ENCODE assay signal across 25 cellular contexts in the genomic region with DNA sequence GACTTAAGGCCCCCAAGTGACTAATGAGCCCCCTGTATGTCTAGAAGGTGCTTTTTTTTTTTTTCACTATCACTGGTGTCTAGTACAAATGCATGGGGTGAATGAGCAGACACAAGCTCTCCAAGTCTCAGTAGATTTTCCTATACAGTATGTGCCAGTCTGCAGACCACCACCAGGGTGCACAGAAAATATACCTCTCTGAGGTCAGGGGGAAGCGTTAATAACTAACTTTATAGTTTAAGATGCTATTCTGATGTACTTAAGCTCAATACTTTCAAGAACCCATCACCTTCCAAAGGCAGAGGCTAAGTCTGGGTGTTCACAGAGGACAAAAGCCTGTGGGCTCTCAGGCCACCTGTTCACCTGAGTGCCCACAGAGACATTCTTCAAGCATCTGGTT.
"Had no signal": no experiment of that assay in that cellular context is flagged by ENCODE, and none has a peak within 500 bp of the region (broad histone marks: within the 10 kb centered on the region; RNA-seq: fewer than 3 reads in every experiment).

No MANE protein-coding gene starts in this region.

- H3K36me3 ChIP-seq: ascending aorta, brain microvascular endothelial cell, heart right ventricle, spleen, transverse colon, WERI-Rb-1 had no signal

- H3K4me1 Mint-ChIP-seq: activated naive CD8-positive, alpha-beta T cell treated with anti-CD3 and anti-CD28 coated beads for 36 hours; naive thymus-derived CD8-positive, alpha-beta T cell had no signal

- H3K4me3 Mint-ChIP-seq: activated naive CD4-positive, alpha-beta T cell treated with anti-CD3 and anti-CD28 coated beads for 36 hours; activated naive CD8-positive, alpha-beta T cell treated with anti-CD3 and anti-CD28 coated beads for 36 hours; activated T-helper 1 cell treated with anti-CD3 and anti-CD28 coated beads, Interleukin-12 subunit alpha, Interleukin-12 subunit beta, Interleukin-2, Interleukin-4 antibody, amounts not matched to agents 30 ng/mL and 10 ng/mL and 1 ng/mL, durations not matched to agents 14 hours and 24 hours and 36 hours; effector memory CD8-positive, alpha-beta T cell; naive thymus-derived CD8-positive, alpha-beta T cell; T-helper 1 cell treated with Interleukin-12 subunit alpha and Interleukin-12 subunit beta and Interleukin-4 antibody, amounts not matched to agents 30 μg/mL and 1 μg/mL, for 36 hours had no signal

- H3K27ac ChIP-seq: ascending aorta, brain microvascular endothelial cell, coronary artery, dorsolateral prefrontal cortex, heart right ventricle, spleen, testis, transverse colon, WERI-Rb-1 had no signal

- H3K27me3 ChIP-seq: ascending aorta, brain microvascular endothelial cell, dorsolateral prefrontal cortex, heart right ventricle, spleen, testis, transverse colon had no signal

- H3K27me3 Mint-ChIP-seq: activated naive CD8-positive, alpha-beta T cell treated with anti-CD3 and anti-CD28 coated beads for 36 hours had no signal

- ATAC-seq: activated CD4-positive, CD25-positive, alpha-beta regulatory T cell treated with anti-CD3 and anti-CD28 coated beads, Interleukin-2, amount 50 U/mL, for 24 hours; effector memory CD8-positive, alpha-beta T cell; naive thymus-derived CD8-positive, alpha-beta T cell; right cardiac atrium; stimulated activated naive CD8-positive, alpha-beta T cell treated with anti-CD3 and anti-CD28 coated beads, Interleukin-15, Interleukin-2, amounts not matched to agents 100 U/mL and 50 U/mL, for 24 hours had no signal

- H3K4me1 ChIP-seq: ascending aorta, testis, transverse colon had no signal

- H3K9me3 Mint-ChIP-seq: activated naive CD4-positive, alpha-beta T cell treated with anti-CD3 and anti-CD28 coated beads for 36 hours; activated naive CD8-positive, alpha-beta T cell treated with anti-CD3 and anti-CD28 coated beads for 36 hours; activated T-helper 1 cell treated with anti-CD3 and anti-CD28 coated beads, Interleukin-12 subunit alpha, Interleukin-12 subunit beta, Interleukin-2, Interleukin-4 antibody, amounts not matched to agents 30 ng/mL and 10 ng/mL and 1 ng/mL, durations not matched to agents 14 hours and 24 hours and 36 hours; naive thymus-derived CD8-positive, alpha-beta T cell had no signal

- H3K27ac Mint-ChIP-seq: activated naive CD4-positive, alpha-beta T cell treated with anti-CD3 and anti-CD28 coated beads for 36 hours; activated naive CD8-positive, alpha-beta T cell treated with anti-CD3 and anti-CD28 coated beads for 36 hours; activated T-helper 1 cell treated with anti-CD3 and anti-CD28 coated beads, Interleukin-12 subunit alpha, Interleukin-12 subunit beta, Interleukin-2, Interleukin-4 antibody, amounts not matched to agents 30 ng/mL and 10 ng/mL and 1 ng/mL, durations not matched to agents 14 hours and 24 hours and 36 hours; effector memory CD8-positive, alpha-beta T cell; naive thymus-derived CD8-positive, alpha-beta T cell; T-helper 1 cell treated with Interleukin-12 subunit alpha and Interleukin-12 subunit beta and Interleukin-4 antibody, amounts not matched to agents 30 μg/mL and 1 μg/mL, for 36 hours had no signal

- DNase-seq: activated CD4-positive, alpha-beta T cell treated with anti-CD3 and anti-CD28 coated beads for 48 hours; activated CD4-positive, alpha-beta T cell treated with anti-CD3 and anti-CD28 coated beads, Interleukin-2, amount 50 U/mL, for 48 hours; activated CD8-positive, alpha-beta memory T cell treated with anti-CD3 and anti-CD28 coated beads, Interleukin-2, amount 50 U/mL, for 4 hours; activated effector memory CD4-positive, alpha-beta T cell treated with anti-CD3 and anti-CD28 coated beads, Interleukin-2, amount 50 U/mL, for 16 hours; activated naive CD4-positive, alpha-beta T cell treated with anti-CD3 and anti-CD28 coated beads for 36 hours; activated naive CD8-positive, alpha-beta T cell treated with anti-CD3 and anti-CD28 coated beads for 36 hours; activated T-cell treated with anti-CD3 and anti-CD28 coated beads, Interleukin-2, amount 50 U/mL, for 1 hour; dorsolateral prefrontal cortex; effector memory CD8-positive, alpha-beta T cell; heart right ventricle; naive thymus-derived CD8-positive, alpha-beta T cell; spleen; stimulated activated CD4-positive, alpha-beta T cell treated with anti-CD3 and anti-CD28 coated beads, Interleukin-2, amount 100 ng/mL, for 48 hours; stimulated activated naive CD8-positive, alpha-beta T cell treated with anti-CD3 and anti-CD28 coated beads, Interleukin-15, Interleukin-2, amounts not matched to agents 100 U/mL and 50 U/mL, for 24 hours; T-helper 9 cell; testis; transverse colon; WERI-Rb-1 had no signal

- H3K4me3 ChIP-seq: ascending aorta, coronary artery, dorsolateral prefrontal cortex, heart right ventricle, spleen, testis, transverse colon had no signal

- H3K9me3 ChIP-seq: ascending aorta, spleen, testis, transverse colon had no signal
